7 cellular contexts compared by ENCODE assay signal in the genomic region with DNA sequence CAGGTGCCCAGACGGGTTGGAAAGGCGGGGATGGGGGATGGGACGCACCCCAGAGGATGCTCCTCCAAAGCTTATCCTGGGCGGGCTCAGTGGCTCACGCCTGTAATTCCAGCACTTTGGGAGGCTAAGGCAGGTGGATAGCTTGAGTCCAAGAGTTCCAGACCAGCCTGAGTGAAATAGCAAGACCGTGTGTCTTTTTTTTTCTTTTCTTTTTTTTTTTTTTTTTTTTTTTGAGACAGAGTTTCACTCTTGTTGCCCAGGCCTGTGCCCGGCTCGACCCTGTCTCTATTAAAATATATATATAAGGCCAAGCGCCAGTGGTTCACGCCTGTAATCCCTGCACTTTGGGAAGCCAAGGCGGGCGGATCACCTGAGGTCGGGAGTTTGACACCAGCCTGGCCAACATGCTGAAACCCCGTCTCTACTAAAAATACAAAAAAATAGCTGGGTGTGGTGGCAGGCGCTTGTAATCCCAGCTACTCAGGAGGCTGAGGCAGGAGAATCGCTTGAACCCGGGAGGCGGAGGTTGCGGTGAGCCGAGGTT. TPM values are rescaled to one million over a fixed set of nuclear protein-coding genes. Genes with fewer than 3 reads are reported as not detected.
DNase-seq lines count a peak whose midpoint lies in the region; ATAC-seq and TF ChIP-seq lines count a peak whose summit lies in the region.
"Not testable (repeated sequence)": the region's sequence is repeated elsewhere in the genome, so short reads cannot be mapped to it uniquely, and the experiment has no call there.

No MANE protein-coding gene starts in this region.

- 53 to 57% methylated on average over 19 to 20 of the region's 20 CpGs for WGBS in body of pancreas, 2 donors
- WGBS in sigmoid colon, 2 donors = 59 to 61% methylated on average over 20 of the region's 20 CpGs

- ATAC-seq in GM18502 (IDR thresholded peaks at IDR 0.05; ENCODE audit: poor library complexity, unreplicated experiment) = peak; percentile 61
- not testable (repeated sequence) for ATAC-seq in body of pancreas; memory B cell (ENCODE audit: low read depth)

- DNase-seq in LNCaP clone FGC (ENCODE audit: low read depth); fibroblast of the aortic adventitia (ENCODE audit: low read depth); memory B cell (ENCODE audit: low spot score in 2 of 2); sigmoid colon: not testable (repeated sequence)
- DNase-seq in WERI-Rb-1 = peak; percentile 92
- peak in 1 of 4 donors; percentile 5 for DNase-seq in body of pancreas

- H3K9me3 ChIP-seq in WERI-Rb-1 (ENCODE audit: severe bottlenecking); sigmoid colon: not testable (repeated sequence)
- H3K9me3 ChIP-seq in body of pancreas = peaks cover 0 to 13% (median 0%) of the 10 kb centered on the region in 3 donors

- H3K9me3 Mint-ChIP-seq in memory B cell = peaks cover 11% of the 10 kb centered on the region

- H3K4me1 ChIP-seq in body of pancreas = not testable (repeated sequence)
- peaks cover 0 to 16% (median 6%) of the 10 kb centered on the region in 4 donors for H3K4me1 ChIP-seq in sigmoid colon

- intact Hi-C loops in body of pancreas (cut with DNase I) = not testable (repeated sequence)
- intact Hi-C loops in sigmoid colon (cut with DNase I) = loop anchor here (2.0 to 10.0 kb wide), 3 partner anchors 55 to 531 kb away; a partner anchor contains a TSS

- peaks cover 33% of the 10 kb centered on the region for H3K36me3 ChIP-seq in WERI-Rb-1
- H3K36me3 ChIP-seq in body of pancreas (replicated peaks in 1 of 2; ENCODE audit: insufficient read depth in 1 of 2, low read depth in 2 of 2); sigmoid colon: not testable (repeated sequence)

- H3K4me1 Mint-ChIP-seq in memory B cell = peaks cover 13% of the 10 kb centered on the region

- not testable (repeated sequence) for H3K27me3 ChIP-seq in WERI-Rb-1 (ENCODE audit: insufficient read depth, low read depth, severe bottlenecking); body of pancreas; sigmoid colon

- H3K27ac Mint-ChIP-seq in memory B cell = peak overlapping the region; percentile 98

- not testable (repeated sequence) for TF ChIP-seq POLR2A in body of pancreas (IDR thresholded peaks at IDR 0.05); sigmoid colon (IDR thresholded peaks at IDR 0.05)

- H3K4me3 ChIP-seq in LNCaP clone FGC (ENCODE audit: low read depth, low read length) (peak overlapping the region; percentile 61), WERI-Rb-1 (ENCODE audit: low read depth, low read length) (peak overlapping the region; percentile 61), body of pancreas (peak overlapping the region; percentile 44 to 86), fibroblast of the aortic adventitia (ENCODE audit: low read depth, low read length) (peak overlapping the region; percentile 86), sigmoid colon (peak overlapping the region; percentile 63 to 68 (median 66))

- peak overlapping the region; percentile 100 for H3K4me3 Mint-ChIP-seq in memory B cell

- peaks cover 26% of the 10 kb centered on the region for H3K36me3 Mint-ChIP-seq in memory B cell

- not testable (repeated sequence) for H3K27me3 Mint-ChIP-seq in memory B cell

- peak overlapping the region; percentile 95 for H3K27ac ChIP-seq in WERI-Rb-1
- H3K27ac ChIP-seq in body of pancreas = peak overlapping the region; percentile 86 to 97 (median 88)
- H3K27ac ChIP-seq in sigmoid colon = peak overlapping the region; percentile 91 to 95 (median 93)

- TF ChIP-seq CTCF in LNCaP clone FGC (IDR thresholded peaks at IDR 0.05; ENCODE audit: control insufficient read depth, extremely low read depth, insufficient read depth); WERI-Rb-1 (IDR thresholded peaks at IDR 0.05; ENCODE audit: low read depth, low read length); body of pancreas (IDR thresholded peaks at IDR 0.05); fibroblast of the aortic adventitia (IDR thresholded peaks at IDR 0.05; ENCODE audit: insufficient read depth, low read length); sigmoid colon (IDR thresholded peaks at IDR 0.05): not testable (repeated sequence)

- TF ChIP-seq EP300 in sigmoid colon (IDR thresholded peaks at IDR 0.05) = not testable (repeated sequence)

RNA-seq across cellular contexts. Expression of a gene that starts 0.5 kb away (rescaled TPM):
- 10 to 100 TPM in 1 of 2 donors, 1 to 10 TPM in 1; 9.1 to 18.1 TPM for total RNA-seq in body of pancreas
- total RNA-seq in fibroblast of the aortic adventitia (ENCODE audit: low replicate concordance) = 33.3 and 34.6 TPM in 2 replicates
- 10 to 100 TPM; 21.3 to 45.4 (median 32.4) TPM for total RNA-seq in sigmoid colon
- polyA plus RNA-seq in sigmoid colon = 10 to 100 TPM; 13.2 to 14.2 (median 13.6) TPM

RNA-seq across cellular contexts. Expression of a gene that starts 54.4 kb away (rescaled TPM):
- total RNA-seq in body of pancreas (10 to 100 TPM; 12.5 to 17.4 TPM), fibroblast of the aortic adventitia (ENCODE audit: low replicate concordance) (20.9 and 38.7 TPM in 2 replicates), sigmoid colon (10 to 100 TPM; 30.3 to 41.3 (median 31.5) TPM)
- polyA plus RNA-seq in sigmoid colon = 10 to 100 TPM; 14.1 to 27.1 (median 24.0) TPM
